8 cellular contexts compared by ENCODE assay signal in the genomic region with DNA sequence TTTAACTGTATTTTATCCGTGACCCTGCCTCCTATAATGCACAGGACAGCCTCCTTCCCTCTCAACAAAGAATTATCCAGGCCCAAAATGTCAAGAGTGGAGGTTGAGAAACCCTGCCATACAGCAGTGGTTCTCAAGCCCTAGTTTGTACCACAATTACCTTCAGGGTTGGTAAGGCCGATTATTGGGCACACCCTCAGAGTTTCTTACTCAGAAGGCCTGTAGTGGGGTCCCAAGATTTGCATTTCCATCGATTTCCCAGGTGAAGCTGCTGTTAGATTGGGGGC. TPM values are rescaled to one million over a fixed set of nuclear protein-coding genes. Genes with fewer than 3 reads are reported as not detected.
DNase-seq lines count a peak whose midpoint lies in the region; ATAC-seq, FAIRE-seq and TF ChIP-seq lines count a peak whose summit lies in the region.

No MANE protein-coding gene starts in this region.

- POLR2A ChIA-PET in PC-3 (lab: Charles Lee; ENCODE audit: unreplicated experiment), result no interaction called here
- POLR2A ChIA-PET in endothelial cell of umbilical vein (lab: Charles Lee), result interaction anchor here (0.7 kb wide), 1 partner anchor 32 kb away, joined by 3 read pairs; no protein-coding TSS in a partner anchor

- H3K4me3 ChIP-seq in PC-3 (ENCODE audit: low read length), result peak overlapping the region; percentile 79
- H3K4me3 ChIP-seq in endothelial cell of umbilical vein (replicated peaks in 1 of 3; ENCODE audit: insufficient read depth in 1 of 3, low read depth in 1 of 3, low read length in 3 of 3), result peak overlapping the region; percentile 24 to 69 (median 60)
- H3K4me3 ChIP-seq in ovary, result peak overlapping the region; percentile 84

- H3K27me3 Mint-ChIP-seq in Calu3 (ENCODE audit: unreplicated experiment), result peaks cover 9% of the 10 kb centered on the region

- TF ChIP-seq CTCF in Calu3 (IDR thresholded peaks at IDR 0.05; ENCODE audit: unreplicated experiment), result no peak
- TF ChIP-seq CTCF in PC-3 (conservative IDR thresholded peaks at IDR 0.05; ENCODE audit: low read depth, low read length), result no peak
- TF ChIP-seq CTCF in endothelial cell of umbilical vein (IDR thresholded peaks at IDR 0.05; ENCODE audit: extremely low read depth in 1 of 2, insufficient read depth in 1 of 2, low read depth in 1 of 2, low read length in 2 of 2), result no peak
- no peak for TF ChIP-seq CTCF in ovary (IDR thresholded peaks at IDR 0.05)
- no peak for TF ChIP-seq CTCF in D721Med (IDR thresholded peaks at IDR 0.05; ENCODE audit: insufficient read depth, missing control alignments)

- H3K4me2 ChIP-seq in PC-3 (ENCODE audit: low read length), result peak overlapping the region; percentile 94
- peak overlapping the region; percentile 78 for H3K4me2 ChIP-seq in endothelial cell of umbilical vein (ENCODE audit: insufficient read depth, low read length)

- no peaks in the 10 kb centered on the region for H3K9me3 ChIP-seq in PC-3 (ENCODE audit: low read length)
- H3K9me3 ChIP-seq in endothelial cell of umbilical vein (replicated peaks; ENCODE audit: control insufficient read depth, insufficient read depth, low read length), result no peaks in the 10 kb centered on the region
- no peaks in the 10 kb centered on the region for H3K9me3 ChIP-seq in ovary

- H3K36me3 ChIP-seq in PC-3 (ENCODE audit: low read depth, low read length), result no peaks in the 10 kb centered on the region
- no peaks in the 10 kb centered on the region for H3K36me3 ChIP-seq in endothelial cell of umbilical vein (ENCODE audit: control insufficient read depth in 2 of 2, extremely low read depth in 1 of 2, insufficient read depth in 2 of 2, low read length in 2 of 2)
- H3K36me3 ChIP-seq in ovary, result no peaks in the 10 kb centered on the region

- no peaks in the 10 kb centered on the region for H3K9me2 ChIP-seq in PC-3 (replicated peaks; ENCODE audit: low read length)

- H4K20me1 ChIP-seq in PC-3 (ENCODE audit: low read length) (no peaks in the 10 kb centered on the region), endothelial cell of umbilical vein (replicated peaks; ENCODE audit: control insufficient read depth, extremely low read depth, insufficient read depth, low read length) (no peaks in the 10 kb centered on the region)

- CTCF ChIA-PET in Calu3 (lab: Charles Lee) (no interaction called here), PC-3 (lab: Charles Lee) (no interaction called here), endothelial cell of umbilical vein (lab: Charles Lee) (interaction anchor here (1.0 kb wide), 1 partner anchor 64 kb away, joined by 3 read pairs; no protein-coding TSS in a partner anchor)

- peaks cover 15% of the 10 kb centered on the region for H3K36me3 Mint-ChIP-seq in Calu3 (ENCODE audit: insufficient read depth, unreplicated experiment)

- peaks cover 16% of the 10 kb centered on the region for H3K79me2 ChIP-seq in PC-3 (ENCODE audit: low read length)
- no peaks in the 10 kb centered on the region for H3K79me2 ChIP-seq in endothelial cell of umbilical vein (ENCODE audit: control insufficient read depth, insufficient read depth, low read length)

- FAIRE-seq in endothelial cell of umbilical vein (lab: Jason Lieb, UNC), result no peak
- no peak for FAIRE-seq in D721Med (lab: Jason Lieb, UNC)

- ATAC-seq in PC-3, result no peak
- ATAC-seq in HG02571 (IDR thresholded peaks at IDR 0.05; ENCODE audit: unreplicated experiment), result no peak

- peaks cover 2% of the 10 kb centered on the region for H3K9me3 Mint-ChIP-seq in Calu3 (ENCODE audit: low read depth, unreplicated experiment)

- H3K9me1 ChIP-seq in endothelial cell of umbilical vein (replicated peaks; ENCODE audit: control insufficient read depth, extremely low read depth, insufficient read depth, low read length), result no peaks in the 10 kb centered on the region

- H3K4me1 Mint-ChIP-seq in Calu3 (ENCODE audit: low read depth, unreplicated experiment), result peaks cover 19% of the 10 kb centered on the region

- dilution Hi-C loops in endothelial cell of umbilical vein (cut with MboI; ENCODE audit: extremely low pct_ligation_motif_present, low sequenced_read_pairs), result no loop called here

- no peaks in the 10 kb centered on the region for H3F3A ChIP-seq in PC-3 (ENCODE audit: low read length, unreplicated experiment)

- peak overlapping the region; percentile 75 for H3K4me3 Mint-ChIP-seq in Calu3 (ENCODE audit: low read depth, unreplicated experiment)

- intact Hi-C loops in Calu3 (cut with micrococcal nuclease; ENCODE audit: unreplicated experiment) (no loop called here), PC-3 (cut with micrococcal nuclease) (no loop called here), endothelial cell of umbilical vein (cut with micrococcal nuclease) (no loop called here), ovary (cut with DNase I) (no loop called here)

- BruUV-seq in Calu3 (replicated peaks; lab: Mats Ljungman, UMichigan) (TSS peak; percentile 97), PC-3 (replicated peaks; lab: Mats Ljungman, UMichigan) (TSS peak; percentile 94), endothelial cell of umbilical vein (replicated peaks; lab: Mats Ljungman, UMichigan) (TSS peak; percentile 98)

- H3K27me3 ChIP-seq in PC-3 (ENCODE audit: low read length), result peaks cover 5% of the 10 kb centered on the region; the same call in 1 of the 2 replicates
- H3K27me3 ChIP-seq in endothelial cell of umbilical vein (ENCODE audit: control insufficient read depth in 2 of 2, insufficient read depth in 2 of 2, low read length in 2 of 2), result no peaks in the 10 kb centered on the region
- H3K27me3 ChIP-seq in ovary, result no peaks in the 10 kb centered on the region

- peak overlapping the region; percentile 2; the same call in 1 of the 2 replicates for H3K27ac ChIP-seq in PC-3 (ENCODE audit: low read length)
- peak overlapping the region; percentile 56 for H3K27ac ChIP-seq in endothelial cell of umbilical vein (ENCODE audit: insufficient read depth, low read depth, low read length)
- peak overlapping the region; percentile 82 to 93 for H3K27ac ChIP-seq in ovary

- DNase-seq in Calu3 (no peak), PC-3 (no peak), endothelial cell of umbilical vein (ENCODE audit: low read depth, low spot score) (no peak), ovary (no peak), D721Med (ENCODE audit: insufficient read length, low spot score) (no peak), T-helper 9 cell (no peak)
- DNase-seq in activated effector memory CD4-positive, alpha-beta T cell treated with anti-CD3 and anti-CD28 coated beads, Interleukin-2, amount 50 U/mL, for 16 hours, result no peak

- peaks cover 12% of the 10 kb centered on the region; the same call in 1 of the 2 replicates for H3K4me1 ChIP-seq in PC-3 (ENCODE audit: insufficient read depth, low read length)
- peaks cover 9% of the 10 kb centered on the region for H3K4me1 ChIP-seq in endothelial cell of umbilical vein (ENCODE audit: control insufficient read depth, extremely low read depth, insufficient read depth, low read length)
- peaks cover 3% of the 10 kb centered on the region for H3K4me1 ChIP-seq in ovary (ENCODE audit: insufficient read depth)

- H3K27ac Mint-ChIP-seq in Calu3 (ENCODE audit: unreplicated experiment), result peak overlapping the region; percentile 85

- no peak for TF ChIP-seq EP300 in ovary (IDR thresholded peaks at IDR 0.05)

- 27 to 37% (median 32%) methylated on average over 3 of the region's 3 CpGs for WGBS in ovary, 3 donors

- H3K9ac ChIP-seq in PC-3 (ENCODE audit: low read length) (peak overlapping the region; percentile 68), endothelial cell of umbilical vein (replicated peaks; ENCODE audit: extremely low read depth, insufficient read depth, low read length) (peak overlapping the region; percentile 57)

- TF ChIP-seq POLR2A in endothelial cell of umbilical vein (IDR thresholded peaks at IDR 0.05; ENCODE audit: low read depth, low read length), result no peak
- no peak for TF ChIP-seq POLR2A in ovary (IDR thresholded peaks at IDR 0.05)

- peak overlapping the region; percentile 88 for H2AFZ ChIP-seq in PC-3 (ENCODE audit: low read length)
- H2AFZ ChIP-seq in endothelial cell of umbilical vein (ENCODE audit: low read depth, low read length), result peak overlapping the region; percentile 98

TF ChIP-seq in endothelial cell of umbilical vein, 7 proteins besides CTCF, POLR2A, EP300 and RAD21 (continues in another document):
- TF ChIP-seq, protein P1, sequence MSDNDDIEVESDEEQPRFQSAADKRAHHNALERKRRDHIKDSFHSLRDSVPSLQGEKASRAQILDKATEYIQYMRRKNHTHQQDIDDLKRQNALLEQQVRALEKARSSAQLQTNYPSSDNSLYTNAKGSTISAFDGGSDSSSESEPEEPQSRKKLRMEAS (IDR thresholded peaks at IDR 0.05; ENCODE audit: insufficient read depth, insufficient read length), result no peak
- TF ChIP-seq EZH2 (IDR thresholded peaks at IDR 0.05; ENCODE audit: borderline replicate concordance, low read depth, low read length, severe bottlenecking), result no peak
- TF ChIP-seq MYC (IDR thresholded peaks at IDR 0.05; ENCODE audit: low read depth, low read length), result no peak
- TF ChIP-seq JUN (IDR thresholded peaks at IDR 0.05; ENCODE audit: borderline replicate concordance, insufficient read depth, insufficient read length, low read depth), result no peak
- TF ChIP-seq POLR2AphosphoS5 (IDR thresholded peaks at IDR 0.05; ENCODE audit: insufficient read depth, low read depth, low read length), result no peak

RNA-seq across cellular contexts. Expression of a gene that starts 0.4 kb away (rescaled TPM):
- total RNA-seq in Calu3 (2022) (7.3 and 7.8 TPM in 2 replicates), PC-3 (2014; rRNA removed) (6.5 and 9.2 TPM in 2 replicates), endothelial cell of umbilical vein (5.2 and 5.9 TPM in 2 replicates), ovary (10 to 100 TPM in 1 of 7 donors, 1 to 10 TPM in 6; 3.9 to 10.7 (median 7.7) TPM)
- polyA plus RNA-seq in endothelial cell of umbilical vein (5.4 and 6.1 TPM in 2 replicates), ovary (1 to 10 TPM; 6.7 to 6.8 TPM)
- 4.9 and 5.2 TPM in 2 replicates for polyA plus RNA-seq in endothelial cell of umbilical vein (2011; cell fraction: cytosol; rRNA removed)
- 19.3 and 22.0 TPM in 2 replicates for polyA plus RNA-seq in endothelial cell of umbilical vein (2011; cell fraction: nucleus; rRNA removed)
- 3.5 and 5.4 TPM in 2 replicates for polyA plus RNA-seq in endothelial cell of umbilical vein (2012)
- polyA minus RNA-seq in endothelial cell of umbilical vein, result 9.1 and 13.1 TPM in 2 replicates
- 4.6 TPM for polyA minus RNA-seq in endothelial cell of umbilical vein (2011; cell fraction: cytosol; rRNA and poly(A)+ RNA removed)
- 4.4 and 5.6 TPM in 2 replicates for polyA minus RNA-seq in endothelial cell of umbilical vein (2011; cell fraction: nucleus; rRNA and poly(A)+ RNA removed)

RNA-seq across cellular contexts. Expression of a gene that starts 46.7 kb away (rescaled TPM):
- total RNA-seq in Calu3 (2022), result 61.4 and 61.5 TPM in 2 replicates
- total RNA-seq in PC-3 (2014; rRNA removed), result 71.9 and 85.4 TPM in 2 replicates
- 36.6 and 38.6 TPM in 2 replicates for total RNA-seq in endothelial cell of umbilical vein
- 32.6 and 33.6 TPM in 2 replicates for polyA plus RNA-seq in endothelial cell of umbilical vein
- 16.3 and 22.5 TPM in 2 replicates for polyA plus RNA-seq in endothelial cell of umbilical vein (2011; cell fraction: cytosol; rRNA removed)
- polyA plus RNA-seq in endothelial cell of umbilical vein (2011; cell fraction: nucleus; rRNA removed), result 241 TPM in 2 replicates
- polyA plus RNA-seq in endothelial cell of umbilical vein (2012), result 21.9 and 23.0 TPM in 2 replicates
- polyA minus RNA-seq in endothelial cell of umbilical vein, result 13.2 and 18.1 TPM in 2 replicates
- 12.1 TPM for polyA minus RNA-seq in endothelial cell of umbilical vein (2011; cell fraction: cytosol; rRNA and poly(A)+ RNA removed)
- polyA minus RNA-seq in endothelial cell of umbilical vein (2011; cell fraction: nucleus; rRNA and poly(A)+ RNA removed), result 17.5 and 21.1 TPM in 2 replicates
- total RNA-seq in ovary, result 10 to 100 TPM; 27.4 to 47.7 (median 35.4) TPM
- 10 to 100 TPM; 13.2 to 47.4 TPM for polyA plus RNA-seq in ovary

Comparison
In these comparisons a context has a peak if more than half of its experiments do, and no peak if none do; other contexts are left out.
1. H3K27ac ChIP-seq: peak in every context shown above with its lines; median percentile 88 in ovary; 56 in endothelial cell of umbilical vein; 2 in PC-3.